In the genomic region with DNA sequence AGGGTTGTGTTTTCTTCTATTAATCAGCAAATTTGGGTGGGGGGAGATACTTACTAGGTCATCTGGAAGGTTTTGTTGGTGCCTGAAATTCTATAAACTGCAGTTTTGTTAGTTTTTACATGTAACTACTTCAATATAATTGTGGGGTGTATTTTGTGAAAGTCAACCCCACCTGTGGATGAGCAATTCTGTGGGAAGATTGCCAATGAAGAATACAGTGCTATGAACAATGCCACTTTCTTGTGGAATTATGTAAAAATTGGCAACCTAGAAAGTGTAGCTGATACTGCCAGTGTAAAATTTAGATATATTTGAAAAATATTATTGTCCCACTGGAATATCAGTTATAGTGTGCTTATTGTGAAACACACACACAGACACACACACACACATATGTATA, we compare ENCODE assay signal across 20 cellular contexts.
DNase-seq lines count a peak whose midpoint lies in the region; ATAC-seq and TF ChIP-seq lines count a peak whose summit lies in the region.
"Had no signal": no experiment of that assay in that cellular context is flagged by ENCODE, and none has a peak within 500 bp of the region (broad histone marks: within the 10 kb centered on the region; RNA-seq: fewer than 3 reads in every experiment).

No MANE protein-coding gene starts in this region.

- DNase-seq in cardiac muscle cell (ENCODE audit: low read depth in 1 of 2, low spot score in 1 of 2) (no peak), left cardiac atrium (no peak), ascending aorta (ENCODE audit: low spot score in 2 of 2) (no peak), right atrium auricular region (ENCODE audit: low spot score) (no peak), thoracic aorta (ENCODE audit: low spot score) (no peak)
- DNase-seq: activated CD4-positive, alpha-beta T cell treated with anti-CD3 and anti-CD28 coated beads, Interleukin-2, amount 50 U/mL, for 48 hours; CD8-positive, alpha-beta T cell; DMS 273 treated with DMSO at 0.1 percent for 48 hours; NCI-H1105 treated with DMSO at 0.1 percent for 48 hours; NCI-H2029 treated with DMSO at 0.1 percent for 48 hours; NCI-H2227 treated with DMSO at 0.1 percent for 48 hours; NCI-H69 had no signal

- ATAC-seq in left cardiac atrium (no peak), thoracic aorta (ENCODE audit: insufficient number of reproducible peaks, low FRiP score, low read depth) (no peak), GM19452 (IDR thresholded peaks at IDR 0.05; ENCODE audit: unreplicated experiment) (no peak), HG03196 (IDR thresholded peaks at IDR 0.05; ENCODE audit: unreplicated experiment) (no peak), HG03565 (IDR thresholded peaks at IDR 0.05; ENCODE audit: unreplicated experiment) (no peak)
- ATAC-seq: activated CD4-positive, CD25-positive, alpha-beta regulatory T cell treated with anti-CD3 and anti-CD28 coated beads, Interleukin-2, amount 50 U/mL, for 24 hours; CD8-positive, alpha-beta T cell; left colon had no signal

- TF ChIP-seq CTCF in cardiac muscle cell (IDR thresholded peaks at IDR 0.05; ENCODE audit: low read depth, low read length) (no peak), ascending aorta (IDR thresholded peaks at IDR 0.05) (no peak), right atrium auricular region (IDR thresholded peaks at IDR 0.05) (no peak), thoracic aorta (IDR thresholded peaks at IDR 0.05) (no peak)

- H3K4me1 ChIP-seq in cardiac muscle cell (ENCODE audit: low read depth) (no peaks in the 10 kb centered on the region), ascending aorta (peaks cover 0 to 41% of the 10 kb centered on the region in 2 donors), right atrium auricular region (peaks cover 0 to 9% of the 10 kb centered on the region in 2 donors), thoracic aorta (ENCODE audit: control insufficient read depth in 1 of 2, low read depth in 2 of 2) (peaks cover 6 to 54% of the 10 kb centered on the region in 2 donors)
- H3K4me1 ChIP-seq: thyroid gland had no signal

- H3K36me3 ChIP-seq in cardiac muscle cell (peaks cover 91% of the 10 kb centered on the region), ascending aorta (peaks cover 2 to 9% of the 10 kb centered on the region in 2 donors), right atrium auricular region (peaks cover 1% of the 10 kb centered on the region), thoracic aorta (peaks cover 8% of the 10 kb centered on the region)
- H3K36me3 ChIP-seq: neutrophil, thyroid gland had no signal

- H3K9me3 ChIP-seq in cardiac muscle cell (ENCODE audit: low read depth) = no peaks in the 10 kb centered on the region
- H3K9me3 ChIP-seq in ascending aorta = no peaks in the 10 kb centered on the region
- no peaks in the 10 kb centered on the region for H3K9me3 ChIP-seq in right atrium auricular region
- H3K9me3 ChIP-seq in thoracic aorta = no peaks in the 10 kb centered on the region
- H3K9me3 ChIP-seq: neutrophil, thyroid gland had no signal

- no peaks in the 10 kb centered on the region for H3K27me3 ChIP-seq in cardiac muscle cell
- no peaks in the 10 kb centered on the region for H3K27me3 ChIP-seq in ascending aorta
- no peaks in the 10 kb centered on the region for H3K27me3 ChIP-seq in right atrium auricular region
- H3K27me3 ChIP-seq in thoracic aorta (replicated peaks; ENCODE audit: insufficient read depth) = no peaks in the 10 kb centered on the region
- H3K27me3 ChIP-seq: neutrophil, thyroid gland had no signal

- H3K27ac ChIP-seq in cardiac muscle cell (peak overlapping the region; percentile 61), ascending aorta (peak overlapping the region; percentile 75 to 82), right atrium auricular region (peak overlapping the region; percentile 23 to 72), thoracic aorta (peak overlapping the region; percentile 61 to 75)
- H3K27ac ChIP-seq: epithelial cell of prostate, neutrophil, thyroid gland had no signal

- H3K4me3 ChIP-seq in cardiac muscle cell = no peak overlapping the region
- H3K4me3 ChIP-seq in ascending aorta = no peak overlapping the region
- no peak overlapping the region for H3K4me3 ChIP-seq in right atrium auricular region
- H3K4me3 ChIP-seq in thoracic aorta = no peak overlapping the region
- H3K4me3 ChIP-seq: thyroid gland had no signal

- intact Hi-C loops in left cardiac atrium (cut with DNase I) = no loop called here
- intact Hi-C loops in ascending aorta (cut with DNase I) = loop anchor here (10.0 kb wide), 2 partner anchors 833 to 997 kb away; a partner anchor contains a TSS
